In the genomic region with DNA sequence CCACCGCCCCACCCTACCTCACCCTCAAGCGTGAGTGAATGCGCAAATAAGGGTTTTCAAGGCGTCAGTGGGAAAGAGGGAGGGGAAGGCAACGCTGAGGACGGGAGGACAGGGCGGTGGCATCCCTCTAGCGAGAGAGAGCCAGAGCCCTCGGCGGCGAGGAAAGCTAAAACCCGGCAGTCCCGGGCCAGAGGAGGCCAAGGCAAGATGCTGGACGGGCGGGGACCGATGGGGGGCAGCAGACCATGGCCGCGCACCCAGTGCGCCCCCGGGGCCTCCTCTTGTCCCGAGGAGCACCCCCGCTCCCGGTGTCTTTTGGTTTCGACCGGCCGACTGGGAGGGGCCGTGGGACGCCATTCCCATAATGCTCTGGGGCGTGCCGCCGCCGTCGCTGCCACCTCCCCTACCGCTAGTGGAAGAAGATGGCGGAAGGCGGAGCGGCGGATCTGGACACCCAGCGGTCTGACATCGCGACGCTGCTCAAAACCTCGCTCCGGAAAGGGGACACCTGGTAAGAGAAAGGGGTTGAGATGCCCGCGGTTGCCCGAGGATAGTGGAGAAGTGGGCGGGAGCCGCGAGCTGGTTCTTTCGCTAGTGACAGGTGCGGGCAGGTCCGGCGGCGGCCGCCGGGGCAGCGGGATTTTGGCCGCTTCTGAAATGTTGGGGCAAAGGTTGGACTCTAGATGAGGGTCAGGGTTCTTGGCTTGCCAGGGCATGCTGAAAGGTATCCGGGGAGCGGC, we compare ENCODE assay signal across 8 cellular contexts. TPM values are rescaled to one million over a fixed set of nuclear protein-coding genes. Genes with fewer than 3 reads are reported as not detected.
DNase-seq lines count a peak whose midpoint lies in the region; ATAC-seq, FAIRE-seq and TF ChIP-seq lines count a peak whose summit lies in the region.

A gene (plus strand): TSS at position 412 of the 740 bp plus-strand sequence. CDS start 11 bp downstream, at position 423.

- peaks cover 29% of the 10 kb centered on the region; the same call in 1 of the 2 replicates for H4K20me1 ChIP-seq in SU-DHL-6 (ENCODE audit: low read depth, low read length)

- TF ChIP-seq POLR2A in GM10847 (IDR thresholded peaks at IDR 0.05; ENCODE audit: extremely low read depth, insufficient read length): peak; percentile 90

- H3K79me2 ChIP-seq in SU-DHL-6 (ENCODE audit: insufficient read depth, low read length): peaks cover 49% of the 10 kb centered on the region

- ATAC-seq in HG02610 (IDR thresholded peaks at IDR 0.05; ENCODE audit: unreplicated experiment) (peak; percentile 68), Right ventricle myocardium inferior (peak; percentile 98), pancreas (peak; percentile 94 to 97 (median 95))

- H3K4me2 ChIP-seq in SU-DHL-6 (ENCODE audit: low read depth, low read length, poor library complexity, severe bottlenecking): peak within 1 kb of the TSS; percentile 97

- 0% methylated on average over 57 to 61 of the region's 61 CpGs for WGBS in pancreas, 2 donors

- H3F3A ChIP-seq in SU-DHL-6 (ENCODE audit: insufficient read depth): peaks cover 12% of the 10 kb centered on the region; the same call in 1 of the 2 replicates

- H3K4me1 ChIP-seq in pancreas: peaks cover 20 to 38% (median 23%) of the 10 kb centered on the region in 3 donors
- H3K4me1 ChIP-seq in tibial artery: peaks cover 0 to 63% (median 32%) of the 10 kb centered on the region in 4 donors

- H3K4me3 ChIP-seq in SU-DHL-6 (ENCODE audit: insufficient read depth, low read length, poor library complexity, severe bottlenecking) (peak within 1 kb of the TSS; percentile 80), pancreas (peak within 1 kb of the TSS; percentile 75 to 81 (median 78)), tibial artery (peak within 1 kb of the TSS; percentile 91 to 96)

- H3K9ac ChIP-seq in SU-DHL-6 (ENCODE audit: low read length): peak within 1 kb of the TSS; percentile 91

- H3K27ac ChIP-seq in SU-DHL-6 (ENCODE audit: low read depth, low read length): peak within 1 kb of the TSS; percentile 82
- peak within 1 kb of the TSS; percentile 71 to 94 (median 86) for H3K27ac ChIP-seq in pancreas
- H3K27ac ChIP-seq in tibial artery: peak within 1 kb of the TSS; percentile 96

- H3K9me3 ChIP-seq in SU-DHL-6 (ENCODE audit: insufficient read depth, low read length): no peaks in the 10 kb centered on the region
- no peaks in the 10 kb centered on the region for H3K9me3 ChIP-seq in pancreas
- no peaks in the 10 kb centered on the region for H3K9me3 ChIP-seq in tibial artery

- H2AFZ ChIP-seq in SU-DHL-6 (ENCODE audit: low read depth, low read length, severe bottlenecking): peak within 1 kb of the TSS; percentile 98

- H3K36me3 ChIP-seq in SU-DHL-6 (ENCODE audit: low read length) (no peaks in the 10 kb centered on the region), pancreas (no peaks in the 10 kb centered on the region), tibial artery (no peaks in the 10 kb centered on the region)

- H3K9me2 ChIP-seq in SU-DHL-6 (replicated peaks; ENCODE audit: insufficient read depth, low read length): no peaks in the 10 kb centered on the region

- intact Hi-C loops in Right ventricle myocardium inferior (cut with DNase I) (loop anchor here (5.0 kb wide), 2 partner anchors 57 to 112 kb away; no protein-coding TSS in a partner anchor), pancreas (cut with DNase I) (no loop called here), tibial artery (cut with DNase I; ENCODE audit: low total_unique reads) (no loop called here)

- no peaks in the 10 kb centered on the region for H3K27me3 ChIP-seq in SU-DHL-6 (ENCODE audit: low read length)
- no peaks in the 10 kb centered on the region for H3K27me3 ChIP-seq in pancreas
- no peaks in the 10 kb centered on the region for H3K27me3 ChIP-seq in tibial artery

- no peak for FAIRE-seq in pancreas (lab: Jason Lieb, UNC)

- DNase-seq in NCI-H1092 treated with DMSO at 0.1 percent for 48 hours (lab: John Stamatoyannopoulos, UW) (peak; percentile 87), Right ventricle myocardium inferior (ENCODE audit: missing footprints) (peak; percentile 98), pancreas (peak; percentile 96 to 98 (median 97)), tibial artery (peak; percentile 94 to 98)
- DNase-seq in activated naive CD8-positive, alpha-beta T cell treated with anti-CD3 and anti-CD28 coated beads, Interleukin-2, amount 50 U/mL, for 16 hours (ENCODE audit: low read depth, low spot score): peak; percentile 94

- TF ChIP-seq CTCF in SU-DHL-6 (IDR thresholded peaks at IDR 0.05; ENCODE audit: insufficient read depth, low read length, poor library complexity, severe bottlenecking) (peak; percentile 28), pancreas (IDR thresholded peaks at IDR 0.05) (peak; percentile 65 to 86 (median 77)), tibial artery (IDR thresholded peaks at IDR 0.05) (peak; percentile 62)

RNA-seq across cellular contexts. Expression of the gene that starts here (rescaled TPM):
- total RNA-seq in Right ventricle myocardium inferior (50.7 TPM), pancreas (10 to 100 TPM; 16.7 to 31.6 (median 24.7) TPM)
- 10 to 100 TPM; 42.3 to 43.0 TPM for polyA plus RNA-seq in pancreas

Comparison
In these comparisons a context has a peak if more than half of its experiments do, and no peak if none do; other contexts are left out.
1. Peak in every context shown above with its lines: DNase-seq, ATAC-seq, H3K4me3 ChIP-seq and H3K27ac ChIP-seq.